27 cellular contexts compared by ENCODE assay signal in the genomic region with DNA sequence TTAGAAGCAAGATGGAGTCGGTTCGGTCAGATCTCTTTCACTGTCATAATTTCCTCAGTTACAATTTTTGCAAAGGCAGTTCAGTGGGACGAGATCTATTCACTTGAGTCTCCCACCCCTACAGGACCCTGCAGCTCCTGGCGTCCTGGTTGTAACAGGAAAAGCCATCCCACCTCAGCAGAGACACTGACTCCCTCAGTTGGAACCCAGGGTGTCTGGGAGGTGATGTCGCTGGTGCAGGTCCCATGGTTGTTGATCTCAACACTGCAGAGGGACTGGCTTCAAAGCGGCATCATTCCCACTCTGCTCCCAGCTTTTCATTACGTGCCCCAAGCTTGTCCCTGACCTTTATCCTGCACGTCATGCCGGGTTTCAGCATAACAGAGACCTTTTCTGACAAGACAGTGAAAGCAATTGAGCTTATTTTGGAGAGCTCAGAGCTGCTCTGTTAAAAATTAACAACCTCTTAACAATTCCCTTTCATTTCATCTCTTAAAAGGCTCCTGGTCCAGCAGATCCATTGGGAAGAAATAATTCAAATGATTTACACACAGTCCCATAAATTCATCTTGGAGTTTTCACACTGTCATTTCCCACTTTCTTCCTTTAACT. TPM values are rescaled to one million over a fixed set of nuclear protein-coding genes. Genes with fewer than 3 reads are reported as not detected.
A peak's percentile ranks its signal among the peaks of the same experiment; 100 is the strongest.
DNase-seq lines count a peak whose midpoint lies in the region; ATAC-seq, FAIRE-seq and TF ChIP-seq lines count a peak whose summit lies in the region.
"Had no signal": no experiment of that assay in that cellular context is flagged by ENCODE, and none has a peak within 500 bp of the region (broad histone marks: within the 10 kb centered on the region; RNA-seq: fewer than 3 reads in every experiment).

No MANE protein-coding gene starts in this region.

- TF ChIP-seq EP300 in H1 (IDR thresholded peaks at IDR 0.05; ENCODE audit: borderline replicate concordance in 1 of 2, low read depth in 2 of 2, low read length in 2 of 2) = no peak

- no peak for FAIRE-seq in H1 (lab: Jason Lieb, UNC)
- FAIRE-seq: A204.1, frontal cortex, GM18507 had no signal

- H4K8ac ChIP-seq in H1 (ENCODE audit: extremely low read depth, insufficient read depth, low read length) = no peak overlapping the region
- H4K8ac ChIP-seq in mesenchymal stem cell (ENCODE audit: low read length) = no peak overlapping the region

- TF ChIP-seq POLR2A in H1 (IDR thresholded peaks at IDR 0.05; ENCODE audit: control extremely low read depth in 1 of 2, low read depth in 2 of 2, low read length in 2 of 2) (no peak), Peyer's patch (IDR thresholded peaks at IDR 0.05) (no peak)

- H3K14ac ChIP-seq in H1 (ENCODE audit: insufficient read length) (no peak overlapping the region), mesenchymal stem cell (ENCODE audit: low read length in 2 of 2) (no peak overlapping the region)

- H3K9me3 ChIP-seq in HUES48 (ENCODE audit: control insufficient read depth, insufficient read depth, low read length) = no peaks in the 10 kb centered on the region
- H3K9me3 ChIP-seq in H1 (ENCODE audit: insufficient read depth in 2 of 2, low read depth in 1 of 2, low read length in 1 of 2) = no peaks in the 10 kb centered on the region
- no peaks in the 10 kb centered on the region for H3K9me3 ChIP-seq in mesenchymal stem cell (ENCODE audit: control insufficient read depth, low read length)
- no peaks in the 10 kb centered on the region for H3K9me3 ChIP-seq in Peyer's patch
- H3K9me3 ChIP-seq: BE2C, esophagus muscularis mucosa, left lung, neutrophil, thoracic aorta, uterus had no signal

- no peaks in the 10 kb centered on the region for H3K36me3 ChIP-seq in HUES48 (ENCODE audit: control insufficient read depth, insufficient read depth, low read length)
- H3K36me3 ChIP-seq in H1 (ENCODE audit: control insufficient read depth in 2 of 4, insufficient read depth in 4 of 4, low read length in 3 of 4) = no peaks in the 10 kb centered on the region
- H3K36me3 ChIP-seq in mesenchymal stem cell (ENCODE audit: control insufficient read depth in 1 of 2, insufficient read depth in 2 of 2, low read depth in 1 of 2, low read length in 2 of 2) = no peaks in the 10 kb centered on the region
- H3K36me3 ChIP-seq in Peyer's patch = no peaks in the 10 kb centered on the region
- H3K36me3 ChIP-seq: BE2C, cardiac muscle cell, esophagus muscularis mucosa, left lung, neutrophil, thoracic aorta, uterus had no signal

- H3K23me2 ChIP-seq in H1 (ENCODE audit: low read depth, low read length) = no peaks in the 10 kb centered on the region

- CTCF ChIA-PET in H1 (lab: Charles Lee; ENCODE audit: partially characterized antibody) = interaction anchor here (0.7 to 1.9 kb wide), 3 partner anchors 11 to 76 kb away, joined by 3 to 7 read pairs (median 3); no protein-coding TSS in a partner anchor

- no peak overlapping the region for H3K56ac ChIP-seq in H1 (replicated peaks; ENCODE audit: insufficient read length, low read depth, low read length)

- no peak overlapping the region for H3K4me3 ChIP-seq in HUES48 (ENCODE audit: low read depth, low read length)
- no peak overlapping the region for H3K4me3 ChIP-seq in H1 (ENCODE audit: extremely low read depth in 1 of 4, insufficient read depth in 2 of 4, low read depth in 3 of 4, low read length in 4 of 4)
- no peak overlapping the region for H3K4me3 ChIP-seq in mesenchymal stem cell (ENCODE audit: insufficient read depth in 1 of 2, low read depth in 1 of 2, low read length in 2 of 2)
- no peak overlapping the region for H3K4me3 ChIP-seq in Peyer's patch
- H3K4me3 ChIP-seq: cardiac muscle cell, esophagus muscularis mucosa, left lung, thoracic aorta, uterus had no signal

- peak overlapping the region; percentile 66 for H2AFZ ChIP-seq in H1 (ENCODE audit: low read length)
- no peak overlapping the region for H2AFZ ChIP-seq in mesenchymal stem cell (ENCODE audit: low read depth, low read length)

- no peaks in the 10 kb centered on the region for H4K20me1 ChIP-seq in H1 (replicated peaks in 1 of 2; ENCODE audit: control insufficient read depth in 1 of 2, insufficient read depth in 2 of 2, low read length in 2 of 2)

- H2BK12ac ChIP-seq in H1 (ENCODE audit: low read depth, low read length) = no peak overlapping the region
- H2BK12ac ChIP-seq in mesenchymal stem cell (ENCODE audit: low read length in 2 of 2) = no peak overlapping the region

- DNase-seq in H1 (ENCODE audit: low read depth in 1 of 2, low spot score in 2 of 2) (no peak), mesenchymal stem cell (no peak), A172 (ENCODE audit: low spot score) (no peak), Peyer's patch (no peak), SKM-1 treated with dmso at 0.1 percent for 144 hours (lab: John Stamatoyannopoulos, UW; ENCODE audit: unreplicated experiment) (no peak)
- DNase-seq: activated CD4-positive, alpha-beta T cell treated with anti-CD3 and anti-CD28 coated beads, Interleukin-2, amount 50 U/mL, for 4 hours; activated CD4-positive, CD25-positive, alpha-beta regulatory T cell; activated CD8-positive, alpha-beta memory T cell treated with anti-CD3 and anti-CD28 coated beads, Interleukin-2, amount 50 U/mL, for 48 hours; anterior cingulate cortex; BE2C; COR-L47; left lung; NCI-H1048; NCI-H2029; NCI-H345; NCI-H748 treated with DMSO at 0.1 percent for 48 hours; uterus had no signal

- H3K27me3 ChIP-seq in HUES48 (ENCODE audit: control insufficient read depth, insufficient read depth, low read length) = no peaks in the 10 kb centered on the region
- no peaks in the 10 kb centered on the region for H3K27me3 ChIP-seq in H1 (replicated peaks in 1 of 4; ENCODE audit: control insufficient read depth in 3 of 4, extremely low read depth in 1 of 4, insufficient read depth in 3 of 4, low read length in 3 of 4)
- H3K27me3 ChIP-seq in mesenchymal stem cell (ENCODE audit: control insufficient read depth in 1 of 2, insufficient read depth in 1 of 2, low read length in 2 of 2) = peaks cover 0 to 3% of the 10 kb centered on the region in 2 experiments
- no peaks in the 10 kb centered on the region for H3K27me3 ChIP-seq in Peyer's patch
- H3K27me3 ChIP-seq: cardiac muscle cell, left lung, neutrophil, uterus had no signal

- WGBS in H1 (ENCODE audit: extremely low coverage in 1 of 2, insufficient coverage in 1 of 2, insufficient read length in 1 of 2, insufficient replicate concordance in 2 of 2, low coverage in 1 of 2, low lambda C conversion rate in 2 of 2, missing lambda C conversion rate in 1 of 2), 2 experiments = 78% methylated on average over 9 of the region's 9 CpGs; no CpG with 5 or more reads in 1 of the 2 experiments
- 87% methylated on average over 9 of the region's 9 CpGs for WGBS in mesenchymal stem cell

- POLR2A ChIA-PET in H1 (lab: Charles Lee; ENCODE audit: partially characterized antibody) = interaction anchor here (0.6 kb wide), 1 partner anchor 105 kb away, joined by 3 read pairs; no protein-coding TSS in a partner anchor

- TF ChIP-seq CTCF in 22Rv1 (IDR thresholded peaks at IDR 0.05) (no peak), H1 (IDR thresholded peaks at IDR 0.05; ENCODE audit: control extremely low read depth in 1 of 3, insufficient read depth in 1 of 3, low read depth in 1 of 3, low read length in 3 of 3) (no peak), Peyer's patch (IDR thresholded peaks at IDR 0.05) (no peak)

- H4K91ac ChIP-seq in H1 (replicated peaks; ENCODE audit: insufficient read length, low read length) (no peak overlapping the region), mesenchymal stem cell (ENCODE audit: low read length) (no peak overlapping the region)

- no peak overlapping the region for H2AK5ac ChIP-seq in H1 (ENCODE audit: low read depth, low read length)
- H2AK5ac ChIP-seq in mesenchymal stem cell (ENCODE audit: low read length, severe bottlenecking) = peak overlapping the region; percentile 40

- H2BK120ac ChIP-seq in H1 (replicated peaks; ENCODE audit: low read depth, low read length) = no peak overlapping the region
- H2BK120ac ChIP-seq in mesenchymal stem cell (ENCODE audit: low read depth, low read length) = no peak overlapping the region

- no peaks in the 10 kb centered on the region for H3K79me2 ChIP-seq in H1 (ENCODE audit: control insufficient read depth in 1 of 2, insufficient read depth in 2 of 2, low read length in 2 of 2)

- no peak overlapping the region for H2BK20ac ChIP-seq in H1 (ENCODE audit: low read length)

- H3K79me1 ChIP-seq in H1 (ENCODE audit: low read depth, low read length) = no peaks in the 10 kb centered on the region
- H3K79me1 ChIP-seq in mesenchymal stem cell (replicated peaks; ENCODE audit: low read length, poor library complexity, severe bottlenecking) = no peaks in the 10 kb centered on the region

- H3K9ac ChIP-seq in HUES48 (ENCODE audit: low read depth, low read length) (no peak overlapping the region), H1 (replicated peaks in 1 of 4; ENCODE audit: extremely low read depth in 1 of 4, low read depth in 3 of 4, low read length in 3 of 4) (no peak overlapping the region), mesenchymal stem cell (ENCODE audit: low read length) (no peak overlapping the region)

- H3K18ac ChIP-seq in H1 (ENCODE audit: extremely low read depth, low read length) = no peak overlapping the region
- no peak overlapping the region for H3K18ac ChIP-seq in mesenchymal stem cell (ENCODE audit: low read depth in 1 of 2, low read length in 2 of 2)

- H3K23ac ChIP-seq in H1 (ENCODE audit: insufficient read length) = no peak overlapping the region
- H3K23ac ChIP-seq in mesenchymal stem cell (ENCODE audit: low read length in 2 of 2) = peak overlapping the region in 1 of 2 experiments; percentile 23

- H3K4me2 ChIP-seq in H1 (ENCODE audit: insufficient read depth in 1 of 2, low read depth in 2 of 2, low read length in 2 of 2) = no peak overlapping the region
- no peak overlapping the region for H3K4me2 ChIP-seq in mesenchymal stem cell (ENCODE audit: low read length, poor library complexity, severe bottlenecking)

- no peak overlapping the region for H4K5ac ChIP-seq in H1 (ENCODE audit: insufficient read length, low read depth, low read length)

- H3K4ac ChIP-seq in H1 (replicated peaks; ENCODE audit: insufficient read length, low read depth, low read length) (no peak overlapping the region), mesenchymal stem cell (ENCODE audit: low read depth in 1 of 2, low read length in 2 of 2) (no peak overlapping the region)

- H3K4me1 ChIP-seq in HUES48 (ENCODE audit: control insufficient read depth, insufficient read depth, low read length) (peaks cover 6% of the 10 kb centered on the region), H1 (replicated peaks in 1 of 4; ENCODE audit: control insufficient read depth in 3 of 4, insufficient read depth in 4 of 4, low read length in 3 of 4) (no peaks in the 10 kb centered on the region), mesenchymal stem cell (ENCODE audit: control insufficient read depth, insufficient read depth, low read depth, low read length) (peaks cover 9% of the 10 kb centered on the region), Peyer's patch (peaks cover 0 to 1% (median 0%) of the 10 kb centered on the region in 4 donors)
- H3K4me1 ChIP-seq: BE2C, esophagus muscularis mucosa, left lung, uterus had no signal

- peak overlapping the region; percentile 31; the same call in 1 of the 2 replicates for H3K27ac ChIP-seq in 22Rv1
- H3K27ac ChIP-seq in HUES48 (ENCODE audit: low read depth, low read length) = peak overlapping the region; percentile 17
- H3K27ac ChIP-seq in H1 (ENCODE audit: low read depth, low read length) = no peak overlapping the region
- peak overlapping the region; percentile 53 for H3K27ac ChIP-seq in mesenchymal stem cell (ENCODE audit: low read length, poor library complexity, severe bottlenecking)
- no peak overlapping the region for H3K27ac ChIP-seq in Peyer's patch
- H3K27ac ChIP-seq: cardiac muscle cell, esophagus muscularis mucosa, left lung, neutrophil, thoracic aorta, uterus had no signal

- TF ChIP-seq RAD21 in H1 (IDR thresholded peaks at IDR 0.05 in 1 of 2, conservative IDR thresholded peaks at IDR 0.05 in 1 of 2; ENCODE audit: low read depth in 2 of 2, low read length in 2 of 2) = no peak

- H2BK15ac ChIP-seq in H1 (ENCODE audit: low read length) (no peak overlapping the region), mesenchymal stem cell (ENCODE audit: low read depth, poor library complexity, severe bottlenecking) (no peak overlapping the region)

- H2BK5ac ChIP-seq in H1 (ENCODE audit: low read depth, low read length) (no peak overlapping the region), mesenchymal stem cell (ENCODE audit: low read depth, low read length, poor library complexity, severe bottlenecking) (no peak overlapping the region)

- ATAC-seq in HG02981 (IDR thresholded peaks at IDR 0.05; ENCODE audit: unreplicated experiment) = no peak
- ATAC-seq: left lung had no signal

RNA-seq across cellular contexts. Expression of a gene that starts 17.6 kb away (rescaled TPM):
- total RNA-seq in H1 (2021; fragmentation: NEBNext Ultra II Directional; extraction: Animal tissue kit (Norgen Biotek cat#: 25700)) = 12.7 and 15.0 TPM in 2 replicates
- polyA plus RNA-seq in H1 (2011; rRNA removed) = 8.6 and 13.5 TPM in 2 replicates
- polyA plus RNA-seq in H1 (2011; cell fraction: cytosol; rRNA removed) = 12.0 TPM
- 17.6 TPM for polyA plus RNA-seq in H1 (2011; cell fraction: nucleus; rRNA removed)
- polyA plus RNA-seq in H1 (2012, experiment 1 of 2) = 10.2 to 12.7 TPM (median 11.0 TPM) in 4 replicates
- polyA plus RNA-seq in H1 (2012, experiment 2 of 2) = 1.5 TPM
- 10.3 TPM for polyA plus RNA-seq in H1 (2013, experiment 1 of 2)
- polyA plus RNA-seq in H1 (2013, experiment 2 of 2) = 9.8 TPM
- 13.6 and 22.3 TPM in 2 replicates for polyA minus RNA-seq in H1 (2011; rRNA and poly(A)+ RNA removed)
- polyA minus RNA-seq in H1 (2011; cell fraction: cytosol; rRNA and poly(A)+ RNA removed) = 8.7 TPM
- 53.1 TPM for polyA minus RNA-seq in H1 (2011; cell fraction: nucleus; rRNA and poly(A)+ RNA removed)
- polyA plus RNA-seq in mesenchymal stem cell (2013, experiment 1 of 2) = 19.8 TPM
- polyA plus RNA-seq in mesenchymal stem cell (2013, experiment 2 of 2) = 24.8 TPM
- 13.7 and 16.9 TPM in 2 replicates for total RNA-seq in A172 (2014; rRNA removed; shearing (Covaris generic))
- total RNA-seq in Peyer's patch = 10 to 100 TPM; 48.7 to 84.3 (median 64.0) TPM

RNA-seq across cellular contexts. Expression of a gene that starts 29.0 kb away (rescaled TPM):
- total RNA-seq in H1 (2021; fragmentation: NEBNext Ultra II Directional; extraction: Animal tissue kit (Norgen Biotek cat#: 25700)) = 7.4 and 8.7 TPM in 2 replicates
- 2.1 and 2.5 TPM in 2 replicates for polyA plus RNA-seq in H1 (2011; rRNA removed)
- polyA plus RNA-seq in H1 (2011; cell fraction: cytosol; rRNA removed) = 2.7 TPM
- 1.4 TPM for polyA plus RNA-seq in H1 (2011; cell fraction: nucleus; rRNA removed)
- polyA plus RNA-seq in H1 (2012, experiment 1 of 2) = 4.1 to 6.2 TPM (median 5.0 TPM) in 4 replicates
- polyA plus RNA-seq in H1 (2012, experiment 2 of 2) = 0.37 TPM
- 6.0 TPM for polyA plus RNA-seq in H1 (2013, experiment 1 of 2)
- 5.6 TPM for polyA plus RNA-seq in H1 (2013, experiment 2 of 2)
- 14.0 and 14.9 TPM in 2 replicates for polyA minus RNA-seq in H1 (2011; rRNA and poly(A)+ RNA removed)
- 7.4 TPM for polyA minus RNA-seq in H1 (2011; cell fraction: cytosol; rRNA and poly(A)+ RNA removed)
- polyA minus RNA-seq in H1 (2011; cell fraction: nucleus; rRNA and poly(A)+ RNA removed) = 4.7 TPM
- 20.4 TPM for polyA plus RNA-seq in mesenchymal stem cell (2013, experiment 1 of 2)
- polyA plus RNA-seq in mesenchymal stem cell (2013, experiment 2 of 2) = 22.7 TPM
- 3.1 and 5.0 TPM in 2 replicates for total RNA-seq in A172 (2014; rRNA removed; shearing (Covaris generic))
- total RNA-seq in Peyer's patch = 10 to 100 TPM in 1 of 4 donors, 1 to 10 TPM in 3; 5.5 to 16.5 (median 8.8) TPM

Comparison
In these comparisons a context has a peak if more than half of its experiments do, and no peak if none do; other contexts are left out.
1. H3K27ac ChIP-seq: peak in 22Rv1 (single experiment), HUES48 (single experiment) and mesenchymal stem cell (single experiment); none in H1 (single experiment) and Peyer's patch (0 of 4).